In genomic region chr5:64594601-64595518, GRCh38 we compare ENCODE assay signal across 8 cellular contexts.
DNase-seq lines count a peak whose midpoint lies in the region; ATAC-seq and TF ChIP-seq lines count a peak whose summit lies in the region.

No MANE protein-coding gene starts in this region.

- H3K36me3 ChIP-seq in CD4-positive, alpha-beta memory T cell (ENCODE audit: insufficient read depth, low read length), result no peaks in the 10 kb centered on the region

- POLR2A ChIA-PET in CD4-positive, alpha-beta memory T cell (lab: Charles Lee; ENCODE audit: partially characterized antibody), result no interaction called here

- H3K9me3 Mint-ChIP-seq in CD4-positive, alpha-beta memory T cell, result no peaks in the 10 kb centered on the region

- no peak for ATAC-seq in GM19455 (IDR thresholded peaks at IDR 0.05; ENCODE audit: unreplicated experiment)
- no peak for ATAC-seq in HG02763 (IDR thresholded peaks at IDR 0.05; ENCODE audit: unreplicated experiment)

- TF ChIP-seq CTCF in LNCaP clone FGC (IDR thresholded peaks at IDR 0.05; ENCODE audit: control insufficient read depth, extremely low read depth, insufficient read depth) (peak; percentile 44), coronary artery (IDR thresholded peaks at IDR 0.05) (peak; percentile 53)

- DNase-seq in ELF-1 (ENCODE audit: low read depth, low spot score) (peak; percentile 30), LNCaP clone FGC (ENCODE audit: low read depth) (no peak), coronary artery (ENCODE audit: low spot score) (no peak), middle frontal gyrus (ENCODE audit: extremely low spot score, low spot score) (peak; percentile 18)
- DNase-seq in CD4-positive, alpha-beta memory T cell, result no peak
- DNase-seq in activated CD4-positive, CD25-positive, alpha-beta regulatory T cell treated with anti-CD3 and anti-CD28 coated beads, Interleukin-2, amount 50 U/mL, for 72 hours, result no peak

- intact Hi-C loops in CD4-positive, alpha-beta memory T cell (cut with micrococcal nuclease), result no loop called here

- H3K4me1 ChIP-seq in CD4-positive, alpha-beta memory T cell (ENCODE audit: insufficient read depth, low read length), result no peaks in the 10 kb centered on the region

- no peaks in the 10 kb centered on the region for H3K9me3 ChIP-seq in CD4-positive, alpha-beta memory T cell (ENCODE audit: control insufficient read depth in 1 of 2, low read length in 2 of 2)

- peaks cover 0 to 4% of the 10 kb centered on the region in 2 donors for H3K27me3 Mint-ChIP-seq in CD4-positive, alpha-beta memory T cell

- no peak overlapping the region for H3K27ac Mint-ChIP-seq in CD4-positive, alpha-beta memory T cell

- no peaks in the 10 kb centered on the region for H3K4me1 Mint-ChIP-seq in CD4-positive, alpha-beta memory T cell

- H3K27ac ChIP-seq in coronary artery, result peak overlapping the region; percentile 26 to 72
- no peak overlapping the region for H3K27ac ChIP-seq in CD4-positive, alpha-beta memory T cell (ENCODE audit: low read depth, low read length)

- no peaks in the 10 kb centered on the region for H3K27me3 ChIP-seq in CD4-positive, alpha-beta memory T cell (ENCODE audit: insufficient read depth, low read length)

- no peak overlapping the region for H3K4me3 Mint-ChIP-seq in CD4-positive, alpha-beta memory T cell

- H3K36me3 Mint-ChIP-seq in CD4-positive, alpha-beta memory T cell, result no peaks in the 10 kb centered on the region

- CTCF ChIA-PET in CD4-positive, alpha-beta memory T cell (lab: Charles Lee; ENCODE audit: partially characterized antibody), result no interaction called here

- H3K4me3 ChIP-seq in LNCaP clone FGC (ENCODE audit: low read depth, low read length), result no peak overlapping the region
- no peak overlapping the region for H3K4me3 ChIP-seq in coronary artery
- H3K4me3 ChIP-seq in CD4-positive, alpha-beta memory T cell (ENCODE audit: low read length in 2 of 2), result no peak overlapping the region

Comparison
In these comparisons a context has a peak if more than half of its experiments do, and no peak if none do; other contexts are left out.
1. DNase-seq: peak in ELF-1 (single experiment) and middle frontal gyrus (single experiment); none in LNCaP clone FGC (single experiment), coronary artery (single experiment), CD4-positive, alpha-beta memory T cell (0 of 5) and activated CD4-positive, CD25-positive, alpha-beta regulatory T cell treated with anti-CD3 and anti-CD28 coated beads, Interleukin-2, amount 50 U/mL, for 72 hours (single experiment).